ENCODE assay signal across 19 cellular contexts in genomic region chr4:7089211-7089964, GRCh38.
"Had no signal": no experiment of that assay in that cellular context is flagged by ENCODE, and none has a peak within 500 bp of the region (broad histone marks: within the 10 kb centered on the region; RNA-seq: fewer than 3 reads in every experiment).

No MANE protein-coding gene starts in this region.

- H3K9me3 ChIP-seq: breast epithelium, lower lobe of right lung, right lobe of liver had no signal

- H3K36me3 Mint-ChIP-seq: stimulated activated memory B cell treated with anti-CD40 and anti-IgM and Interleukin-4, amounts not matched to agents 10 μg/mL and 1 μg/mL and 100 μg/mL, for 72 hours had no signal

- H3K4me3 Mint-ChIP-seq: activated B cell treated with CpG ODN at 0.5 μM for 24 hours; activated CD8-positive, alpha-beta T cell treated with anti-CD3 and anti-CD28 coated beads for 36 hours; activated naive CD4-positive, alpha-beta T cell treated with anti-CD3 and anti-CD28 coated beads for 36 hours; activated naive CD8-positive, alpha-beta T cell treated with anti-CD3 and anti-CD28 coated beads, Interleukin-2, amount 50 U/mL, for 24 hours; activated T-cell treated with anti-CD3 and anti-CD28 coated beads, Interleukin-2, amount 50 U/mL, for 24 hours; stimulated activated memory B cell treated with anti-CD40 and anti-IgM and Interleukin-4, amounts not matched to agents 10 μg/mL and 1 μg/mL and 100 μg/mL, for 72 hours had no signal

- DNase-seq: activated B cell treated with CpG ODN at 0.5 μM for 24 hours; activated CD4-positive, alpha-beta T cell treated with anti-CD3 and anti-CD28 coated beads for 48 hours; activated CD8-positive, alpha-beta T cell treated with anti-CD3 and anti-CD28 coated beads for 36 hours; activated naive CD4-positive, alpha-beta T cell treated with anti-CD3 and anti-CD28 coated beads for 36 hours; activated naive CD8-positive, alpha-beta T cell treated with anti-CD3 and anti-CD28 coated beads, Interleukin-2, amount 50 U/mL, for 24 hours; activated T-cell treated with anti-CD3 and anti-CD28 coated beads, Interleukin-2, amount 50 U/mL, for 24 hours; aorta; cerebellar nuclear complex; effector CD4-positive, alpha-beta T cell; left cardiac atrium; lower lobe of right lung; midbrain; right lobe of liver; stimulated activated CD4-positive, alpha-beta T cell treated with anti-CD3 and anti-CD28 coated beads, Interleukin-4, amount 100 ng/mL, for 4 hours; transverse colon had no signal

- H3K27me3 ChIP-seq: breast epithelium, right lobe of liver had no signal

- ATAC-seq: activated CD8-positive, alpha-beta T cell treated with anti-CD3 and anti-CD28 coated beads for 36 hours; activated naive CD8-positive, alpha-beta T cell treated with anti-CD3 and anti-CD28 coated beads, Interleukin-2, amount 50 U/mL, for 24 hours; esophagus mucosa; lower lobe of right lung; right lobe of liver; stimulated activated memory B cell treated with anti-CD40 and anti-IgM and Interleukin-4, amounts not matched to agents 10 μg/mL and 1 μg/mL and 100 μg/mL, for 72 hours had no signal

- H3K4me1 ChIP-seq: lower lobe of right lung had no signal

- H3K27ac Mint-ChIP-seq: activated B cell treated with CpG ODN at 0.5 μM for 24 hours; activated CD8-positive, alpha-beta T cell treated with anti-CD3 and anti-CD28 coated beads for 36 hours; activated naive CD4-positive, alpha-beta T cell treated with anti-CD3 and anti-CD28 coated beads for 36 hours; activated naive CD8-positive, alpha-beta T cell treated with anti-CD3 and anti-CD28 coated beads, Interleukin-2, amount 50 U/mL, for 24 hours; activated T-cell treated with anti-CD3 and anti-CD28 coated beads, Interleukin-2, amount 50 U/mL, for 24 hours; activated T-helper 2 cell treated with anti-CD3 and anti-CD28 coated beads, Interferon-gamma antibody, Interleukin-2, Interleukin-4, amounts not matched to agents 10 μg/mL and 5 μg/mL and 100 μg/mL, durations not matched to agents 14 hours and 24 hours and 36 hours; stimulated activated memory B cell treated with anti-CD40 and anti-IgM and Interleukin-4, amounts not matched to agents 10 μg/mL and 1 μg/mL and 100 μg/mL, for 72 hours had no signal

- H3K27ac ChIP-seq: breast epithelium, lower lobe of right lung, right lobe of liver had no signal

- H3K36me3 ChIP-seq: breast epithelium, lower lobe of right lung, right lobe of liver, transverse colon had no signal

- H3K4me1 Mint-ChIP-seq: activated B cell treated with CpG ODN at 0.5 μM for 24 hours; activated naive CD8-positive, alpha-beta T cell treated with anti-CD3 and anti-CD28 coated beads, Interleukin-2, amount 50 U/mL, for 24 hours; stimulated activated memory B cell treated with anti-CD40 and anti-IgM and Interleukin-4, amounts not matched to agents 10 μg/mL and 1 μg/mL and 100 μg/mL, for 72 hours had no signal

- H3K4me3 ChIP-seq: breast epithelium, lower lobe of right lung, right lobe of liver, transverse colon had no signal

- H3K9me3 Mint-ChIP-seq: activated naive CD8-positive, alpha-beta T cell treated with anti-CD3 and anti-CD28 coated beads, Interleukin-2, amount 50 U/mL, for 24 hours; activated T-cell treated with anti-CD3 and anti-CD28 coated beads, Interleukin-2, amount 50 U/mL, for 24 hours; stimulated activated memory B cell treated with anti-CD40 and anti-IgM and Interleukin-4, amounts not matched to agents 10 μg/mL and 1 μg/mL and 100 μg/mL, for 72 hours had no signal
